ENCODE assay signal across 20 cellular contexts in genomic region chr3:21751891-21752290, GRCh38. TPM values are rescaled to one million over a fixed set of nuclear protein-coding genes. Genes with fewer than 3 reads are reported as not detected.
DNase-seq lines count a peak whose midpoint lies in the region; ATAC-seq and TF ChIP-seq lines count a peak whose summit lies in the region.
"Had no signal": no experiment of that assay in that cellular context is flagged by ENCODE, and none has a peak within 500 bp of the region (broad histone marks: within the 10 kb centered on the region; RNA-seq: fewer than 3 reads in every experiment).

No MANE protein-coding gene starts in this region.

- no peak overlapping the region for H3K4me3 ChIP-seq in GM23248
- peak overlapping the region; percentile 80 for H3K4me3 ChIP-seq in PC-3 (ENCODE audit: low read length)
- H3K4me3 ChIP-seq in fibroblast of the aortic adventitia (ENCODE audit: low read depth, low read length): no peak overlapping the region
- no peak overlapping the region for H3K4me3 ChIP-seq in rectal smooth muscle tissue (ENCODE audit: low read length)

- in situ Hi-C loops in GM23248 (cut with MboI): loop anchor here (10.0 to 25.0 kb wide), 3 partner anchors 133 to 1415 kb away; no protein-coding TSS in a partner anchor

- H3K27ac Mint-ChIP-seq in natural killer cell treated with Interleukin-12 subunit alpha and Interleukin-12 subunit beta and Interleukin-15 and Interleukin-18, amount 100 ng/mL, for 72 hours: no peak overlapping the region
- H3K27ac Mint-ChIP-seq: activated CD8-positive, alpha-beta T cell treated with anti-CD3 and anti-CD28 coated beads, Interleukin-2, amount 10 ng/mL, durations not matched to agents 7 days and 5 days; activated naive CD8-positive, alpha-beta T cell; CD4-positive, alpha-beta T cell; stimulated activated effector memory CD8-positive, alpha-beta T cell treated with anti-CD3 and anti-CD28 coated beads, Interleukin-12 subunit alpha, Interleukin-12 subunit beta, amount 100 ng/mL, for 72 hours; T-helper 17 cell had no signal

- H3K36me3 Mint-ChIP-seq in natural killer cell treated with Interleukin-12 subunit alpha and Interleukin-12 subunit beta and Interleukin-15 and Interleukin-18, amount 100 ng/mL, for 72 hours: no peaks in the 10 kb centered on the region
- H3K36me3 Mint-ChIP-seq: activated naive CD8-positive, alpha-beta T cell; stimulated activated effector memory CD8-positive, alpha-beta T cell treated with anti-CD3 and anti-CD28 coated beads, Interleukin-12 subunit alpha, Interleukin-12 subunit beta, amount 100 ng/mL, for 72 hours had no signal

- peaks cover 7% of the 10 kb centered on the region for H3K9me3 Mint-ChIP-seq in natural killer cell treated with Interleukin-12 subunit alpha and Interleukin-12 subunit beta and Interleukin-15 and Interleukin-18, amount 100 ng/mL, for 72 hours
- H3K9me3 Mint-ChIP-seq: CD4-positive, alpha-beta T cell had no signal

- H3K27ac ChIP-seq in GM23248 (no peak overlapping the region), PC-3 (ENCODE audit: low read length) (peak overlapping the region; percentile 65), rectal smooth muscle tissue (ENCODE audit: low read depth, low read length) (peak overlapping the region; percentile 37)

- no peaks in the 10 kb centered on the region for H3K27me3 ChIP-seq in GM23248 (replicated peaks; ENCODE audit: insufficient read depth)
- no peaks in the 10 kb centered on the region for H3K27me3 ChIP-seq in PC-3 (ENCODE audit: low read length)
- H3K27me3 ChIP-seq in rectal smooth muscle tissue (ENCODE audit: control insufficient read depth, insufficient read depth, low read length): no peaks in the 10 kb centered on the region
- H3K27me3 ChIP-seq: transverse colon had no signal

- CTCF ChIA-PET in PC-3 (lab: Charles Lee): interaction anchor here (0.6 to 2.2 kb wide), 7 partner anchors 9 to 316 kb away, joined by 3 to 27 read pairs (median 4); no protein-coding TSS in a partner anchor

- H3F3A ChIP-seq in GM23248 (ENCODE audit: insufficient read depth) (peaks cover 45% of the 10 kb centered on the region), PC-3 (ENCODE audit: low read length, unreplicated experiment) (peaks cover 3% of the 10 kb centered on the region)

- no peaks in the 10 kb centered on the region for H3K4me1 Mint-ChIP-seq in natural killer cell treated with Interleukin-12 subunit alpha and Interleukin-12 subunit beta and Interleukin-15 and Interleukin-18, amount 100 ng/mL, for 72 hours (ENCODE audit: low read depth in 2 of 2)
- H3K4me1 Mint-ChIP-seq: stimulated activated effector memory CD8-positive, alpha-beta T cell treated with anti-CD3 and anti-CD28 coated beads, Interleukin-12 subunit alpha, Interleukin-12 subunit beta, amount 100 ng/mL, for 72 hours; T-helper 17 cell had no signal

- peak; percentile 17; the same call in 1 of the 2 replicates for ATAC-seq in PC-3
- ATAC-seq in natural killer cell treated with Interleukin-12 subunit alpha and Interleukin-12 subunit beta and Interleukin-15 and Interleukin-18, amount 100 ng/mL, for 72 hours: no peak
- ATAC-seq: activated CD8-positive, alpha-beta T cell treated with anti-CD3 and anti-CD28 coated beads, Interleukin-2, amount 10 ng/mL, durations not matched to agents 7 days and 5 days; stimulated activated effector memory CD8-positive, alpha-beta T cell treated with anti-CD3 and anti-CD28 coated beads, Interleukin-12 subunit alpha, Interleukin-12 subunit beta, amount 100 ng/mL, for 72 hours; T-helper 17 cell had no signal

- DNase-seq in GM23248 (peak; percentile 48), PC-3 (peak; percentile 42), fibroblast of the aortic adventitia (ENCODE audit: low read depth) (peak; percentile 35), occipital lobe (lab: John Stamatoyannopoulos, UW) (no peak)
- DNase-seq in stimulated activated CD4-positive, alpha-beta T cell treated with anti-CD3 and anti-CD28 coated beads, Interleukin-12 subunit alpha, Interleukin-12 subunit beta, amount 100 ng/mL, for 4 hours: no peak
- no peak for DNase-seq in natural killer cell treated with Interleukin-12 subunit alpha and Interleukin-12 subunit beta and Interleukin-15 and Interleukin-18, amount 100 ng/mL, for 72 hours (ENCODE audit: low spot score)
- DNase-seq in activated CD4-positive, alpha-beta T cell treated with anti-CD3 and anti-CD28 coated beads, Interleukin-2, amount 50 U/mL, for 1 hour: no peak
- DNase-seq: activated CD8-positive, alpha-beta T cell treated with anti-CD3 and anti-CD28 coated beads, Interleukin-2, amount 10 ng/mL, durations not matched to agents 7 days and 5 days; activated T-cell treated with anti-CD3 and anti-CD28 coated beads, Interleukin-2, amount 50 U/mL, for 48 hours; CD4-positive, alpha-beta T cell; DMS153; erythroblast; kidney; NCI-H2081 treated with DMSO at 0.1 percent for 48 hours; SHP77 treated with DMSO at 0.1 percent for 48 hours; T-helper 17 cell; transverse colon had no signal

- no peaks in the 10 kb centered on the region for H3K27me3 Mint-ChIP-seq in natural killer cell treated with Interleukin-12 subunit alpha and Interleukin-12 subunit beta and Interleukin-15 and Interleukin-18, amount 100 ng/mL, for 72 hours
- H3K27me3 Mint-ChIP-seq: activated naive CD8-positive, alpha-beta T cell; T-helper 17 cell had no signal

- WGBS in GM23248 (ENCODE audit: low coverage in 1 of 2, low lambda C conversion rate in 2 of 2, missing lambda C conversion rate in 2 of 2), 2 experiments: 18 to 19% methylated on average over 5 to 6 of the region's 6 CpGs

- no peaks in the 10 kb centered on the region for H3K9me3 ChIP-seq in GM23248 (ENCODE audit: low read depth)
- no peaks in the 10 kb centered on the region for H3K9me3 ChIP-seq in PC-3 (ENCODE audit: low read length)
- H3K9me3 ChIP-seq: transverse colon had no signal

- TF ChIP-seq CTCF in PC-3 (conservative IDR thresholded peaks at IDR 0.05; ENCODE audit: low read depth, low read length) (0 out of 2 replicates have a peak, but pooled peaks have one; percentile 18), fibroblast of the aortic adventitia (IDR thresholded peaks at IDR 0.05; ENCODE audit: insufficient read depth, low read length) (no peak)

- BruUV-seq in PC-3 (replicated peaks; lab: Mats Ljungman, UMichigan): no TSS peak

- H3K9me2 ChIP-seq in GM23248 (ENCODE audit: insufficient read depth) (no peaks in the 10 kb centered on the region), PC-3 (replicated peaks; ENCODE audit: low read length) (no peaks in the 10 kb centered on the region)

- H2AFZ ChIP-seq in GM23248 (peak overlapping the region; percentile 71), PC-3 (ENCODE audit: low read length) (peak overlapping the region; percentile 82)

- H3K9ac ChIP-seq in GM23248 (no peak overlapping the region), PC-3 (ENCODE audit: low read length) (peak overlapping the region; percentile 81), rectal smooth muscle tissue (ENCODE audit: low read length) (no peak overlapping the region)

- H3K79me2 ChIP-seq in GM23248 (ENCODE audit: insufficient read depth) (peaks cover 11% of the 10 kb centered on the region), PC-3 (ENCODE audit: low read length) (peaks cover 33% of the 10 kb centered on the region)

- H3K36me3 ChIP-seq in GM23248 (ENCODE audit: low read depth) (no peaks in the 10 kb centered on the region), PC-3 (ENCODE audit: low read depth, low read length) (no peaks in the 10 kb centered on the region), rectal smooth muscle tissue (ENCODE audit: control insufficient read depth, insufficient read depth, low read length) (no peaks in the 10 kb centered on the region)
- H3K36me3 ChIP-seq: transverse colon had no signal

- peaks cover 41% of the 10 kb centered on the region for H3K4me1 ChIP-seq in GM23248 (ENCODE audit: insufficient read depth)
- H3K4me1 ChIP-seq in PC-3 (ENCODE audit: insufficient read depth, low read length): peaks cover 43% of the 10 kb centered on the region
- H3K4me1 ChIP-seq in rectal smooth muscle tissue (ENCODE audit: control insufficient read depth, insufficient read depth, low read length): no peaks in the 10 kb centered on the region
- H3K4me1 ChIP-seq: transverse colon had no signal

- H3K4me3 Mint-ChIP-seq in natural killer cell treated with Interleukin-12 subunit alpha and Interleukin-12 subunit beta and Interleukin-15 and Interleukin-18, amount 100 ng/mL, for 72 hours: no peak overlapping the region
- H3K4me3 Mint-ChIP-seq: activated CD8-positive, alpha-beta T cell treated with anti-CD3 and anti-CD28 coated beads, Interleukin-2, amount 10 ng/mL, durations not matched to agents 7 days and 5 days; activated naive CD8-positive, alpha-beta T cell; CD4-positive, alpha-beta T cell; stimulated activated effector memory CD8-positive, alpha-beta T cell treated with anti-CD3 and anti-CD28 coated beads, Interleukin-12 subunit alpha, Interleukin-12 subunit beta, amount 100 ng/mL, for 72 hours; T-helper 17 cell had no signal

- intact Hi-C loops in PC-3 (cut with micrococcal nuclease): loop anchor here (1.0 to 10.0 kb wide), 11 partner anchors 47 to 1527 kb away; no protein-coding TSS in a partner anchor

- no peaks in the 10 kb centered on the region for H4K20me1 ChIP-seq in GM23248 (ENCODE audit: insufficient read depth)
- 0 out of 2 replicates have a peak, but pooled peaks cover 10% of the 10 kb centered on the region for H4K20me1 ChIP-seq in PC-3 (ENCODE audit: low read length)

- peak overlapping the region; percentile 98 for H3K4me2 ChIP-seq in GM23248 (ENCODE audit: unreplicated experiment)
- H3K4me2 ChIP-seq in PC-3 (ENCODE audit: low read length): peak overlapping the region; percentile 91

- POLR2A ChIA-PET in PC-3 (lab: Charles Lee; ENCODE audit: unreplicated experiment): interaction anchor here (0.6 kb wide), 3 partner anchors 46 to 364 kb away, joined by 3 to 17 read pairs (median 7); no protein-coding TSS in a partner anchor

RNA-seq across cellular contexts. Expression of gene ZNF385D, which starts 0.9 kb away (rescaled TPM):
- 0.76 and 0.97 TPM in 2 replicates for total RNA-seq in GM23248 (2014; rRNA removed; shearing (Covaris generic))
- polyA plus RNA-seq in GM23248 (2016; fragmentation: Nextera tagmentation; extraction: Ambion mirVana): 11.5 and 13.8 TPM in 2 replicates
- total RNA-seq in PC-3 (2014; rRNA removed): 2.9 and 5.9 TPM in 2 replicates
- 0.57 and 11.5 TPM in 2 replicates for total RNA-seq in fibroblast of the aortic adventitia (ENCODE audit: low replicate concordance)
- not detected for total RNA-seq in natural killer cell treated with Interleukin-12 subunit alpha and Interleukin-12 subunit beta and Interleukin-15 and Interleukin-18, amount 100 ng/mL, for 72 hours
- total RNA-seq in occipital lobe: 14.0 TPM
- total RNA-seq: activated CD8-positive, alpha-beta T cell treated with anti-CD3 and anti-CD28 coated beads, Interleukin-2, amount 10 ng/mL, durations not matched to agents 7 days and 5 days; CD4-positive, alpha-beta T cell had no signal

Comparison
In these comparisons a context has a peak if more than half of its experiments do, and no peak if none do; other contexts are left out.
1. DNase-seq: peak in GM23248 (single experiment), PC-3 (single experiment) and fibroblast of the aortic adventitia (single experiment); none in stimulated activated CD4-positive, alpha-beta T cell treated with anti-CD3 and anti-CD28 coated beads, Interleukin-12 subunit alpha, Interleukin-12 subunit beta, amount 100 ng/mL, for 4 hours (single experiment), natural killer cell treated with Interleukin-12 subunit alpha and Interleukin-12 subunit beta and Interleukin-15 and Interleukin-18, amount 100 ng/mL, for 72 hours (single experiment), occipital lobe (single experiment) and activated CD4-positive, alpha-beta T cell treated with anti-CD3 and anti-CD28 coated beads, Interleukin-2, amount 50 U/mL, for 1 hour (single experiment).